ENCODE assay signal across 11 cellular contexts in the genomic region with DNA sequence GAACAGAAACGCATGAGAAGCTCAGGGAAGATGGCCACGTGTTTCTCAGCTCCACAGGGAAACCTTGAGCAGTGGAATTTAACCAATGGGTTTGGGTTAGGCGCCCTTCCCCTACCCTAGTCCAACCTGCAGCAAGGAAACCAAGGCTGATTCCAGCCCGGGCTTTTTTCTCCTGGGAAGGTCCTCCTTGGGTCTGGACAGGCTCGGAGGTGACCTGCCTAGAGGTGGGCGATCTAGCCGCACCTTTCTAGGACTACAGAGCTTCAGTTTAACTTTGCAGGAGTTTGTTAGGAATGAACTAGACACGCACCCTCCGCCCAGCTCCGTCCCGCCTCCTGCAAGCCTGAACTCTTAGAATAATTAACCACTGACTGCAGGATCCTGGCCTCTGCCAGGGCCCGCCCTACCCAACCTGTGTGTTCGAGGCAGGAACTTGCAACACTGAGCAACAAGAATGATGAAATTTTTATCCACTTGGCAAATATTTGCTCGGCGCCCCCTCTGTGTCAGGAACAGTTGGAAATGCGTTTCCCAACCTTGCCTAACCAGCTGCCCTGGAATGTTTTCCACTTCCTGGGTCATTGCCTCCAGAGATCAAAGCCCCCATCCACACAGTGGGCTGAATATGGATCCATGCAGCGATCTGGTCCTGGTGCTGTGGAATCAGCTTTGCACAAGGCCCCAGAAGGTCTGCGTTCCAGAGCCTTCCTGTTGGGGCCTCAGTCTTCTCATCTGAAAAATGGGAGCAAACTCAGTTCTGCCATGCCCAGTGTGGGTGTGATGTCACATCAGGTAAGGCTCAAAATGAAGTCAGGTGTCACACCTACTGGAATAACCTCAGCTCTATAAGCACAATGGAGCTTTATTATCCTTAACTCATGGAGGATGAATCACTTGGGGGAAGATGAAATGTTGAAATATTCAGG. TPM values are rescaled to one million over a fixed set of nuclear protein-coding genes. Genes with fewer than 3 reads are reported as not detected.
DNase-seq lines count a peak whose midpoint lies in the region; ATAC-seq and TF ChIP-seq lines count a peak whose summit lies in the region.
"Had no signal": no experiment of that assay in that cellular context is flagged by ENCODE, and none has a peak within 500 bp of the region (broad histone marks: within the 10 kb centered on the region; RNA-seq: fewer than 3 reads in every experiment).

No MANE protein-coding gene starts in this region.

- no peak for TF ChIP-seq CTCF in hepatocyte (IDR thresholded peaks at IDR 0.05; ENCODE audit: poor library complexity)

- H2AFZ ChIP-seq in hepatocyte, result no peak overlapping the region

- H3K4me2 ChIP-seq in hepatocyte, result peak overlapping the region; percentile 65

- no peaks in the 10 kb centered on the region for H4K20me1 ChIP-seq in hepatocyte (ENCODE audit: insufficient read depth, poor library complexity, severe bottlenecking)

- H3K27me3 ChIP-seq in hepatocyte, result no peaks in the 10 kb centered on the region

- peak overlapping the region; percentile 94 for H3K27ac ChIP-seq in hepatocyte
- peak overlapping the region in 19 of 21 experiments; percentile 4 to 78 (median 57) for H3K27ac ChIP-seq in skin epidermis

- no peaks in the 10 kb centered on the region for H3K9me2 ChIP-seq in hepatocyte (replicated peaks; ENCODE audit: insufficient read depth)

- H3K9me3 ChIP-seq in hepatocyte (ENCODE audit: low read depth), result no peaks in the 10 kb centered on the region

- ATAC-seq in GM21529 (IDR thresholded peaks at IDR 0.05; ENCODE audit: unreplicated experiment) (no peak), GM19395 (IDR thresholded peaks at IDR 0.05; ENCODE audit: unreplicated experiment) (no peak), GM19397 (IDR thresholded peaks at IDR 0.05; ENCODE audit: unreplicated experiment) (no peak)
- ATAC-seq: SK-N-SH treated with all-trans-retinoic acid at 6 μM for 48 hours had no signal

- H3K79me2 ChIP-seq in hepatocyte, result no peaks in the 10 kb centered on the region

- no peak overlapping the region for H3K4me3 ChIP-seq in hepatocyte
- H3K4me3 ChIP-seq in skin epidermis, result no peak overlapping the region

- 39% methylated on average over 18 of the region's 18 CpGs for WGBS in hepatocyte (ENCODE audit: low lambda C conversion rate, missing lambda C conversion rate)

- H3K4me1 ChIP-seq in hepatocyte (ENCODE audit: insufficient read depth), result peaks cover 34% of the 10 kb centered on the region

- H3K36me3 ChIP-seq in hepatocyte (replicated peaks; ENCODE audit: insufficient read depth, low read depth), result no peaks in the 10 kb centered on the region

- peak; percentile 69 for DNase-seq in HPDE6-E6E7 (ENCODE audit: extremely low spot score)
- peak; percentile 77 for DNase-seq in SW480 (ENCODE audit: low spot score)
- peak; percentile 93 for DNase-seq in hepatocyte (ENCODE audit: low spot score)
- DNase-seq in NCI-H146 treated with DMSO at 0.1 percent for 48 hours (lab: John Stamatoyannopoulos, UW; ENCODE audit: unreplicated experiment), result no peak
- DNase-seq: activated T-cell treated with anti-CD3 and anti-CD28 coated beads for 4 hours, H9 had no signal

RNA-seq across cellular contexts. Expression of gene MPST, which starts 13.3 kb away (rescaled TPM):
- 136 and 156 TPM in 2 replicates for total RNA-seq in hepatocyte
- polyA plus RNA-seq in hepatocyte, result 179 and 193 TPM in 2 replicates

RNA-seq across cellular contexts. Expression of gene TST, which starts 13.6 kb away (rescaled TPM):
- 111 and 114 TPM in 2 replicates for total RNA-seq in hepatocyte
- polyA plus RNA-seq in hepatocyte, result 47.0 and 50.2 TPM in 2 replicates

RNA-seq across cellular contexts. Expression of gene KCTD17, which starts 18.7 kb away (rescaled TPM):
- total RNA-seq in hepatocyte, result 15.2 and 22.6 TPM in 2 replicates
- polyA plus RNA-seq in hepatocyte, result 25.4 and 33.4 TPM in 2 replicates
